26 cellular contexts compared by ENCODE assay signal in the genomic region with DNA sequence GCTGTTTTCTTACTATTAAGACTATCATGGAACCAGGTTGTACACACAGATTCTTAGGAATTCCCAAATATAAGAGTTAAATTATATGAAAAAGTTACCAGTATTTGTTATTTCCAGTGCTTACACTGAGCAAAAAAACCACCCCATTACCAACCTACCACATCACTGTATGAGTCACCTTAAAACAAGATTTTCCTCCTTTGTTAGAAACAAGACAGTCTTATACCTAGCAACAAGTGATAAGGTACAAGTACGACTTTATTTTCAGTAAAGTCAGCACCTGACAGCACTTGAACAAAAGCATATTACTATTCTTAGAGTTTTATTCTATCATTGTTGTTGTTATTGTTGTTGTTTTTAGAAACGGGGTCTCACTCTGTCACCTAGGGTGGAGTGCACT. TPM values are rescaled to one million over a fixed set of nuclear protein-coding genes. Genes with fewer than 3 reads are reported as not detected.
A peak's percentile ranks its signal among the peaks of the same experiment; 100 is the strongest.
DNase-seq lines count a peak whose midpoint lies in the region; ATAC-seq, FAIRE-seq and TF ChIP-seq lines count a peak whose summit lies in the region.
"Had no signal": no experiment of that assay in that cellular context is flagged by ENCODE, and none has a peak within 500 bp of the region (broad histone marks: within the 10 kb centered on the region; RNA-seq: fewer than 3 reads in every experiment).

No MANE protein-coding gene starts in this region.

- POLR2A ChIA-PET in activated CD4-positive, alpha-beta T cell treated with anti-CD3 and anti-CD28 coated beads for 36 hours (lab: Charles Lee), result no interaction called here

- H3K27ac Mint-ChIP-seq in activated CD4-positive, alpha-beta T cell treated with anti-CD3 and anti-CD28 coated beads for 36 hours, result peak overlapping the region; percentile 19
- no peak overlapping the region for H3K27ac Mint-ChIP-seq in Calu3 (ENCODE audit: unreplicated experiment)
- H3K27ac Mint-ChIP-seq: activated naive CD8-positive, alpha-beta T cell treated with anti-CD3 and anti-CD28 coated beads, Interleukin-2, amount 10 ng/mL, durations not matched to agents 7 days and 5 days; activated T-cell treated with anti-CD3 and anti-CD28 coated beads, Interleukin-2, amount 50 U/mL, for 24 hours; CD14-positive monocyte; mesothelial cell of epicardium; nephron progenitor cell; progenitor cell of endocrine pancreas had no signal

- DNase-seq in activated CD4-positive, alpha-beta T cell treated with anti-CD3 and anti-CD28 coated beads for 36 hours, result no peak
- DNase-seq in activated CD4-positive, alpha-beta T cell treated with anti-CD3 and anti-CD28 coated beads for 48 hours, result no peak
- DNase-seq in NCI-H226, result peak; percentile 50
- DNase-seq in bronchial epithelial cell (ENCODE audit: low read depth), result peak; percentile 74
- DNase-seq in renal cortical epithelial cell (ENCODE audit: low read depth), result peak; percentile 74
- no peak for DNase-seq in Calu3
- DNase-seq in inferior parietal cortex (ENCODE audit: extremely low spot score), result no peak
- DNase-seq: activated CD4-positive, alpha-beta T cell treated with anti-CD3 and anti-CD28 coated beads for 4 hours; activated naive CD8-positive, alpha-beta T cell treated with anti-CD3 and anti-CD28 coated beads, Interleukin-2, amount 10 ng/mL, durations not matched to agents 7 days and 5 days; activated T-cell treated with anti-CD3 and anti-CD28 coated beads, Interleukin-2, amount 50 U/mL, for 24 hours; effector CD8-positive, alpha-beta T cell; left colon; NCI-H1694; NCI-H2227 treated with DMSO at 0.1 percent for 48 hours; nephron progenitor cell; stimulated activated CD4-positive, alpha-beta T cell treated with anti-CD3 and anti-CD28 coated beads, Interleukin-4, amount 100 ng/mL, for 24 hours had no signal

- H3K36me3 ChIP-seq in bronchial epithelial cell (ENCODE audit: control insufficient read depth, insufficient read depth, low read length), result no peaks in the 10 kb centered on the region
- H3K36me3 ChIP-seq: thoracic aorta had no signal

- peak; percentile 93 for ATAC-seq in activated CD4-positive, alpha-beta T cell treated with anti-CD3 and anti-CD28 coated beads for 36 hours
- ATAC-seq in GM19397 (IDR thresholded peaks at IDR 0.05; ENCODE audit: unreplicated experiment), result no peak
- ATAC-seq: left colon, Panc1 had no signal

- peaks cover 31% of the 10 kb centered on the region for H3K4me1 Mint-ChIP-seq in activated CD4-positive, alpha-beta T cell treated with anti-CD3 and anti-CD28 coated beads for 36 hours
- no peaks in the 10 kb centered on the region for H3K4me1 Mint-ChIP-seq in Calu3 (ENCODE audit: low read depth, unreplicated experiment)
- H3K4me1 Mint-ChIP-seq: mesothelial cell of epicardium, nephron progenitor cell had no signal

- intact Hi-C loops in activated CD4-positive, alpha-beta T cell treated with anti-CD3 and anti-CD28 coated beads for 36 hours (cut with DNase I, micrococcal nuclease), result no loop called here
- intact Hi-C loops in Calu3 (cut with micrococcal nuclease; ENCODE audit: unreplicated experiment), result no loop called here

- no peaks in the 10 kb centered on the region for H3K27me3 ChIP-seq in bronchial epithelial cell (ENCODE audit: control insufficient read depth, insufficient read depth, low read length)

- CTCF ChIA-PET in activated CD4-positive, alpha-beta T cell treated with anti-CD3 and anti-CD28 coated beads for 36 hours (lab: Charles Lee), result interaction anchor here (0.5 to 2.3 kb wide), 5 partner anchors 10 to 256 kb away, joined by 3 to 12 read pairs (median 5); a partner anchor contains a TSS
- CTCF ChIA-PET in Calu3 (lab: Charles Lee), result interaction anchor here (1.4 kb wide), 1 partner anchor 12 kb away, joined by 3 read pairs; no protein-coding TSS in a partner anchor

- TF ChIP-seq CTCF in bronchial epithelial cell (IDR thresholded peaks at IDR 0.05; ENCODE audit: insufficient read depth, low read length, severe bottlenecking) (no peak), Calu3 (IDR thresholded peaks at IDR 0.05; ENCODE audit: unreplicated experiment) (no peak)

- peaks cover 9% of the 10 kb centered on the region for H3K9me3 Mint-ChIP-seq in activated CD4-positive, alpha-beta T cell treated with anti-CD3 and anti-CD28 coated beads for 36 hours (ENCODE audit: low read depth)
- H3K9me3 Mint-ChIP-seq in Calu3 (ENCODE audit: low read depth, unreplicated experiment), result peaks cover 2% of the 10 kb centered on the region
- H3K9me3 Mint-ChIP-seq: central memory CD8-positive, alpha-beta T cell had no signal

- FAIRE-seq in bronchial epithelial cell (lab: Jason Lieb, UNC), result no peak
- FAIRE-seq: A204.1 had no signal

- BruUV-seq in Calu3 (replicated peaks; lab: Mats Ljungman, UMichigan), result no TSS peak

- H3K36me3 Mint-ChIP-seq in activated CD4-positive, alpha-beta T cell treated with anti-CD3 and anti-CD28 coated beads for 36 hours (ENCODE audit: low read depth), result peaks cover 10% of the 10 kb centered on the region
- H3K36me3 Mint-ChIP-seq in Calu3 (ENCODE audit: insufficient read depth, unreplicated experiment), result no peaks in the 10 kb centered on the region

- H3K27me3 Mint-ChIP-seq in activated CD4-positive, alpha-beta T cell treated with anti-CD3 and anti-CD28 coated beads for 36 hours, result no peaks in the 10 kb centered on the region
- no peaks in the 10 kb centered on the region for H3K27me3 Mint-ChIP-seq in Calu3 (ENCODE audit: unreplicated experiment)
- H3K27me3 Mint-ChIP-seq: activated naive CD8-positive, alpha-beta T cell treated with anti-CD3 and anti-CD28 coated beads, Interleukin-2, amount 10 ng/mL, durations not matched to agents 7 days and 5 days; activated T-cell treated with anti-CD3 and anti-CD28 coated beads, Interleukin-2, amount 50 U/mL, for 24 hours; central memory CD8-positive, alpha-beta T cell had no signal

- no peak overlapping the region for H3K4me3 ChIP-seq in bronchial epithelial cell (ENCODE audit: low read depth, low read length)
- H3K4me3 ChIP-seq: SK-N-MC, skin epidermis, thoracic aorta had no signal

- no peak overlapping the region for H3K4me3 Mint-ChIP-seq in activated CD4-positive, alpha-beta T cell treated with anti-CD3 and anti-CD28 coated beads for 36 hours
- H3K4me3 Mint-ChIP-seq in Calu3 (ENCODE audit: low read depth, unreplicated experiment), result no peak overlapping the region
- H3K4me3 Mint-ChIP-seq: activated naive CD8-positive, alpha-beta T cell treated with anti-CD3 and anti-CD28 coated beads, Interleukin-2, amount 10 ng/mL, durations not matched to agents 7 days and 5 days; activated T-cell treated with anti-CD3 and anti-CD28 coated beads, Interleukin-2, amount 50 U/mL, for 24 hours; CD14-positive monocyte; central memory CD8-positive, alpha-beta T cell; mesothelial cell of epicardium; nephron progenitor cell had no signal

RNA-seq across cellular contexts. Expression of a gene that starts 20.4 kb away (rescaled TPM):
- 10 to 100 TPM; 32.6 to 36.1 TPM for total RNA-seq in activated CD4-positive, alpha-beta T cell treated with anti-CD3 and anti-CD28 coated beads for 36 hours
- total RNA-seq in bronchial epithelial cell (3.7 and 4.1 TPM in 2 replicates), renal cortical epithelial cell (11.1 and 48.2 TPM in 2 replicates), Calu3 (2022) (21.9 and 22.9 TPM in 2 replicates)

RNA-seq across cellular contexts. Expression of a gene that starts 31.8 kb away (rescaled TPM):
- total RNA-seq in activated CD4-positive, alpha-beta T cell treated with anti-CD3 and anti-CD28 coated beads for 36 hours, result under 1 TPM; 0.27 to 0.54 TPM
- total RNA-seq in bronchial epithelial cell (0.26 TPM in 1 of 2 replicates, not detected in the other), renal cortical epithelial cell (4.7 TPM in 2 replicates), Calu3 (2022) (0.17 and 0.50 TPM in 2 replicates)
- total RNA-seq: progenitor cell of endocrine pancreas had no signal

Comparison
In these comparisons a context has a peak if more than half of its experiments do, and no peak if none do; other contexts are left out.
1. DNase-seq: peak in NCI-H226 (single experiment), bronchial epithelial cell (single experiment) and renal cortical epithelial cell (single experiment); none in activated CD4-positive, alpha-beta T cell treated with anti-CD3 and anti-CD28 coated beads for 36 hours (single experiment), activated CD4-positive, alpha-beta T cell treated with anti-CD3 and anti-CD28 coated beads for 48 hours (single experiment), Calu3 (single experiment) and inferior parietal cortex (single experiment).